27 cellular contexts compared by ENCODE assay signal in the genomic region with DNA sequence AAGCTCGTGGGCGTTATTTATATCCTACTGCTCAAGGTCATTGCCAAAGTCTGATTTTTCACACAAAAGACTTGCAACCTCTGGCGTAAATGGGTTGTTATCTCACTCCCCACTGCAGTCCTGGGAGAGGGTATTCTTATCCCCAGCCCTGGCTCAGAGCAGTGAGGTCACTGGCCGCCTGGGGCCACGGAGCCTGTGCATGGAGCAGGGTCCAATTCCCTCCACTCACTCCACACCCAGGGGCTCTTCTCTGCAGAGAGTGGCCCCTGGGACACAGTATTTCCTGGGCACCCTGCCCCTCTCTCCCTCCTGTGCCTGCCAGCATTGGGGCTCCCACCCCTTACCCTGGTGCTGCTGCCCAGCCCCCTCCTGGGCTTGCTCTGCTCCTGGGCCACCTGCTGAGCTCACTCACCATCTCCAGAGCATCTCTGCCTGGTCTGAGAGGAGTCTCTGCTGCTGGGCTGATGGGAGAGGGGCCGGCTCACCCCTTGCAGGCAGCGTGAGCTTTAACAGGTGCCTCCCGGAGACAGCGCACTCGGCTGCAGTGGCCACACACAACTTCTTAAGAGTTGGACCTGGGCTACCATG.
"Had no signal": no experiment of that assay in that cellular context is flagged by ENCODE, and none has a peak within 500 bp of the region (broad histone marks: within the 10 kb centered on the region; RNA-seq: fewer than 3 reads in every experiment).

No MANE protein-coding gene starts in this region.

- H3K4me1 Mint-ChIP-seq: activated naive CD4-positive, alpha-beta T cell treated with anti-CD3 and anti-CD28 coated beads, Interleukin-2, amount 50 U/mL, for 24 hours had no signal

- H3K27ac Mint-ChIP-seq: activated CD8-positive, alpha-beta T cell treated with anti-CD3 and anti-CD28 coated beads, Interleukin-2, amount 10 ng/mL, durations not matched to agents 7 days and 5 days; activated naive CD4-positive, alpha-beta T cell treated with anti-CD3 and anti-CD28 coated beads, Interleukin-2, amount 50 U/mL, for 24 hours; activated T-cell treated with anti-CD3 and anti-CD28 coated beads, Interleukin-2, amount 50 U/mL, for 24 hours; activated T-helper 2 cell treated with anti-CD3 and anti-CD28 coated beads, Interferon-gamma antibody, Interleukin-2, Interleukin-4, amounts not matched to agents 10 μg/mL and 5 μg/mL and 100 μg/mL, durations not matched to agents 14 hours and 24 hours and 36 hours had no signal

- H3K4me1 ChIP-seq: adrenal gland, body of pancreas, breast epithelium, SJCRH30 had no signal

- H3K9me3 Mint-ChIP-seq: activated naive CD4-positive, alpha-beta T cell treated with anti-CD3 and anti-CD28 coated beads, Interleukin-2, amount 50 U/mL, for 24 hours; activated T-cell treated with anti-CD3 and anti-CD28 coated beads, Interleukin-2, amount 50 U/mL, for 24 hours; activated T-helper 2 cell treated with anti-CD3 and anti-CD28 coated beads, Interferon-gamma antibody, Interleukin-2, Interleukin-4, amounts not matched to agents 10 μg/mL and 5 μg/mL and 100 μg/mL, durations not matched to agents 14 hours and 24 hours and 36 hours had no signal

- H3K36me3 ChIP-seq: adrenal gland, breast epithelium, SJCRH30, WERI-Rb-1 had no signal

- DNase-seq: activated CD4-positive, alpha-beta T cell treated with anti-CD3 and anti-CD28 coated beads for 1 hour; activated CD4-positive, alpha-beta T cell treated with anti-CD3 and anti-CD28 coated beads for 48 hours; activated CD4-positive, alpha-beta T cell treated with anti-CD3 and anti-CD28 coated beads, Interleukin-2, amount 50 U/mL, for 48 hours; activated CD4-positive, CD25-positive, alpha-beta regulatory T cell; activated CD8-positive, alpha-beta T cell treated with anti-CD3 and anti-CD28 coated beads, Interleukin-2, amount 10 ng/mL, durations not matched to agents 7 days and 5 days; activated gamma-delta T cell; activated naive CD4-positive, alpha-beta T cell treated with Interleukin-2 at 50 U/mL for 16 hours; activated T-cell treated with anti-CD3 and anti-CD28 coated beads, Interleukin-2, amount 50 U/mL, for 24 hours; adrenal gland; body of pancreas; NCI-H1105; NCI-H1417 treated with DMSO at 0.1 percent for 48 hours; NCI-H187 treated with DMSO at 0.1 percent for 48 hours; NCI-H2081; NCI-H2171 treated with DMSO at 0.1 percent for 48 hours; NCI-H2227 treated with DMSO at 0.1 percent for 48 hours; NCI-H446 treated with DMSO at 0.1 percent for 48 hours; NCI-H524; NCI-H69; SHP77; SJCRH30; T1000; WERI-Rb-1 had no signal

- H3K27me3 ChIP-seq: adrenal gland, body of pancreas, breast epithelium, SJCRH30 had no signal

- H3K27ac ChIP-seq: adrenal gland, body of pancreas, breast epithelium, SJCRH30, SK-N-MC, WERI-Rb-1 had no signal

- H3K4me3 Mint-ChIP-seq: activated CD8-positive, alpha-beta T cell treated with anti-CD3 and anti-CD28 coated beads, Interleukin-2, amount 10 ng/mL, durations not matched to agents 7 days and 5 days; activated naive CD4-positive, alpha-beta T cell treated with anti-CD3 and anti-CD28 coated beads, Interleukin-2, amount 50 U/mL, for 24 hours; activated T-cell treated with anti-CD3 and anti-CD28 coated beads, Interleukin-2, amount 50 U/mL, for 24 hours had no signal

- H3K9me3 ChIP-seq: adrenal gland, body of pancreas, breast epithelium, SJCRH30 had no signal

- H3K4me3 ChIP-seq: adrenal gland, body of pancreas, breast epithelium, SJCRH30, SK-N-MC had no signal

- H3K36me3 Mint-ChIP-seq: activated naive CD4-positive, alpha-beta T cell treated with anti-CD3 and anti-CD28 coated beads, Interleukin-2, amount 50 U/mL, for 24 hours had no signal
